ENCODE assay signal across 1 cellular context in the genomic region with DNA sequence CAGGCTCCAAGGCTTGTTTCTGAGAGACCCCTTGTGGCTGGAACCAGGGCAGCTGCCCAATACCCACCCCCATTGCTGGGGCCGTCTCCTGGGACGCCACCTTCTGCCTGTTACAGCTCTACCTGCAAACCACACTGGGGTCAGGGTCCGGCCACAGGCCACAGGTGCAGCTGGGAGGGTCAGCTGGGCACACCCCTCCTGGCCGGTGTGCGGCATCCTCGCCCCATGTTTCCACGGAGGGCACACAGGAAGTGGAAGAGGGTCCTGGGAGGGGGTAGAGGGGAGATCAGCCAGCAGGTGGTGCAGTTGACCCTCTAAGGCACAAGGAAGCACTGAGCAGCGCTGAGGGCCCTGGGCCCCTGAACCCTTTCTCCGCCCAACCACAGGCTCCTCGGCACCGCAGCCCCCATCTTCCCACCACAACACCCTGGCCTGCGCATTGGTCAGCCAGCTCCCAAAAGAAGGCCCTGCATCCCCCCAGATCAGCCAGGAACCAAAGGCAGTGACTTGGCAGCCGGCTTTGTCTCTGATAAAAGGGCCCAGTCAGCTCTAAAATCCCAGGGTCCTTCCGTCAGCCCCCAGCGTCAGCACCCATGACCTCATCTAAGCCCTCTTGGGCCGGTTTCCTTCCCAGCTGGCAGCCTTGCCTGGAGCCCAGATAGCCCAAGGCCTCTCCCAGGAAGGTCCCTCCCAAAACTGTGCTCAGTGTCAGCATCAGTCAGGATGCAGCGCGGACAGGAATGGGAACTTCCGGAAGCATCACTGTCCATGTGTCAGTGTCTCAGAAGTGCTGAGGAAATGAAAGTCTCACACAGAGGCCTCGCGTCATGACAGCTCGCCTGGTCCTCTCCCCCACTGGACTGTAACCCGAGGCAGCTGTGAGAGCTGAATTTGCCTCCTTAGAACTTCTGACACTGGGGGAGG.
TF ChIP-seq lines count a peak whose summit lies in the region.

No MANE protein-coding gene starts in this region.

TF ChIP-seq in HepG2, 621 proteins besides CTCF, POLR2A, EP300 and RAD21 (continued from another document):
- TF ChIP-seq ZNF710 (CRISPR knock-in tag; IDR thresholded peaks at IDR 0.05; ENCODE audit: borderline replicate concordance) (0 out of 2 replicates have a peak, but pooled peaks have one; percentile 34), SAP130 (CRISPR knock-in tag; IDR thresholded peaks at IDR 0.05; ENCODE audit: low read depth) (peak; percentile 20; the same call in 1 of the 2 replicates), ZEB1 (IDR thresholded peaks at IDR 0.05; ENCODE audit: insufficient replicate concordance, low read depth) (peak; percentile 56), SMC3 (IDR thresholded peaks at IDR 0.05; ENCODE audit: low read length) (peak; percentile 20; the same call in 1 of the 2 replicates), NFKB2 (CRISPR knock-in tag; IDR thresholded peaks at IDR 0.05; ENCODE audit: borderline replicate concordance) (peak; percentile 62; the same call in 1 of the 2 replicates), FOSL2 (CRISPR knock-in tag; IDR thresholded peaks at IDR 0.05) (peak; percentile 9; the same call in 1 of the 2 replicates), LCORL (IDR thresholded peaks at IDR 0.05) (no peak), LCORL (CRISPR knock-in tag; IDR thresholded peaks at IDR 0.05) (0 out of 2 replicates have a peak, but pooled peaks have one; percentile 22), MAFF (IDR thresholded peaks at IDR 0.05; ENCODE audit: low read depth, low read length) (0 out of 2 replicates have a peak, but pooled peaks have one; percentile 11), CHCHD3 (CRISPR knock-in tag; IDR thresholded peaks at IDR 0.05) (peak; percentile 77; the same call in 1 of the 2 replicates), ZNF704 (CRISPR knock-in tag; IDR thresholded peaks at IDR 0.05; ENCODE audit: borderline replicate concordance) (0 out of 2 replicates have a peak, but pooled peaks have one; percentile 35), ETV5 (CRISPR knock-in tag; IDR thresholded peaks at IDR 0.05; ENCODE audit: borderline replicate concordance) (peak; percentile 44; the same call in 1 of the 2 replicates), MAFK (conservative IDR thresholded peaks at IDR 0.05 in 1 of 2, IDR thresholded peaks at IDR 0.05 in 1 of 2; ENCODE audit: low read length in 2 of 2) (peak; percentile 16 to 44; a peak in 1 of 4 replicates), ZNF772 (CRISPR knock-in tag; IDR thresholded peaks at IDR 0.05) (0 out of 2 replicates have a peak, but pooled peaks have one; percentile 36)
